1 cellular context compared by ENCODE assay signal in the genomic region with DNA sequence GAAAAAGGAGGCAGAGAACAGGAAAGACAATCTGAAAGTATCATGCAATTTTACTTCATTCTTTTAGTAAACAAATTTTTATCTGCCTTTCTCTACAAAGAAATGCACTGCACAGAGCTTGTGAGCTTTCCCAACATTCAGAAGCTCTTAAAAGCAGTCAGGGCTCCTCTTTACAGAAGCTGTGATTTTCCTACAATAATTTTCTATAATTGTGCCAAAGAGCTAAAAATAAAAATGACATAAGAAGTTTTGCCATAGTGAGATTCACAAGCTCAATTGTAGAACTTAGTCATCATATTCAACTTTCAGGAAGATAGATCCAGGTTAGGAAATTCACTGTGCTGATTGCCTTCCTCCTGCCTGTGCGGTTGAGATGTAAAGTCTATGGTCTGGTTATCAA.
TF ChIP-seq lines count a peak whose summit lies in the region.

No MANE protein-coding gene starts in this region.

TF ChIP-seq in IMR-90, 13 proteins besides CTCF, POLR2A, EP300 and RAD21:
- TF ChIP-seq RFX5 (IDR thresholded peaks at IDR 0.05; ENCODE audit: low read depth, low read length), result no peak
- no peak for TF ChIP-seq SMC3 (IDR thresholded peaks at IDR 0.05; ENCODE audit: low read depth, low read length)
- no peak for TF ChIP-seq RCOR1 (IDR thresholded peaks at IDR 0.05; ENCODE audit: insufficient replicate concordance, low read length)
- TF ChIP-seq, protein P1, sequence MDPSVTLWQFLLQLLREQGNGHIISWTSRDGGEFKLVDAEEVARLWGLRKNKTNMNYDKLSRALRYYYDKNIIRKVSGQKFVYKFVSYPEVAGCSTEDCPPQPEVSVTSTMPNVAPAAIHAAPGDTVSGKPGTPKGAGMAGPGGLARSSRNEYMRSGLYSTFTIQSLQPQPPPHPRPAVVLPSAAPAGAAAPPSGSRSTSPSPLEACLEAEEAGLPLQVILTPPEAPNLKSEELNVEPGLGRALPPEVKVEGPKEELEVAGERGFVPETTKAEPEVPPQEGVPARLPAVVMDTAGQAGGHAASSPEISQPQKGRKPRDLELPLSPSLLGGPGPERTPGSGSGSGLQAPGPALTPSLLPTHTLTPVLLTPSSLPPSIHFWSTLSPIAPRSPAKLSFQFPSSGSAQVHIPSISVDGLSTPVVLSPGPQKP (IDR thresholded peaks at IDR 0.05; ENCODE audit: borderline replicate concordance, low read depth, low read length), result no peak
- TF ChIP-seq, protein P2, sequence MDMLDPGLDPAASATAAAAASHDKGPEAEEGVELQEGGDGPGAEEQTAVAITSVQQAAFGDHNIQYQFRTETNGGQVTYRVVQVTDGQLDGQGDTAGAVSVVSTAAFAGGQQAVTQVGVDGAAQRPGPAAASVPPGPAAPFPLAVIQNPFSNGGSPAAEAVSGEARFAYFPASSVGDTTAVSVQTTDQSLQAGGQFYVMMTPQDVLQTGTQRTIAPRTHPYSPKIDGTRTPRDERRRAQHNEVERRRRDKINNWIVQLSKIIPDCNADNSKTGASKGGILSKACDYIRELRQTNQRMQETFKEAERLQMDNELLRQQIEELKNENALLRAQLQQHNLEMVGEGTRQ (IDR thresholded peaks at IDR 0.05; ENCODE audit: low read depth, low read length), result no peak
- TF ChIP-seq BHLHE40 (IDR thresholded peaks at IDR 0.05; ENCODE audit: low read depth, low read length), result no peak
- TF ChIP-seq MAZ (IDR thresholded peaks at IDR 0.05; ENCODE audit: borderline replicate concordance, low read depth, low read length), result no peak
- no peak for TF ChIP-seq MAFK (IDR thresholded peaks at IDR 0.05; ENCODE audit: low read depth, low read length)
- TF ChIP-seq CHD1 (IDR thresholded peaks at IDR 0.05; ENCODE audit: low read depth, low read length), result no peak
- no peak for TF ChIP-seq CEBPB (IDR thresholded peaks at IDR 0.05; ENCODE audit: low read depth, low read length)
- TF ChIP-seq FOS (IDR thresholded peaks at IDR 0.05; ENCODE audit: low read depth, low read length), result no peak
- TF ChIP-seq NFE2L2 (IDR thresholded peaks at IDR 0.05; ENCODE audit: low read depth, low read length), result no peak
- no peak for TF ChIP-seq MXI1 (IDR thresholded peaks at IDR 0.05; ENCODE audit: borderline replicate concordance, low read depth, low read length)
